ENCODE assay signal across 1 cellular context in the genomic region with DNA sequence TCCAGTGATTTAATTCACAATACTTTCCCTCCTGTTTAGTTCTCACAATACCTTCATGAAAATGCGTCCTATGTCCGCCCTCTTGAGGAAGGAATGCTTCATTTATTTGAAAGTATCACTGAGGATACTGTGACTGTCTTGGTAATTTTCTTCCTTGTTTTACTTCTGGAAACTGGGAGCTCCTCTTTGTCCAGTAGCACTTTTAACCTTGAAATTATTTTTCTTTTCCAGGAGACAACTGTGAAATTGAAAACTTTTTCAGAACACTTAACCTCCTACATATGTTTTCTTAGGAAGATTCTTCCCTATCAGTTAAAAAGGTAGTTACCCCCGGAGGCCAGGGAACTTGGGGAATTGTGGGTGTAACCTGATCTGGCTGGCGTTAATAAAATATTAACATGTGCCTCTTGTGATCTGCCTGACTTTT.
TF ChIP-seq lines count a peak whose summit lies in the region.

No MANE protein-coding gene starts in this region.

TF ChIP-seq in GM23338, 12 proteins besides CTCF, POLR2A, EP300 and RAD21:
- TF ChIP-seq CREB1 (CRISPR knock-in tag; IDR thresholded peaks at IDR 0.05; ENCODE audit: low read depth) (no peak), JUNB (IDR thresholded peaks at IDR 0.05; ENCODE audit: unreplicated experiment) (no peak), EZH2phosphoT487 (IDR thresholded peaks at IDR 0.05; ENCODE audit: unreplicated experiment) (no peak), EZH2 (IDR thresholded peaks at IDR 0.05; ENCODE audit: low read depth, unreplicated experiment) (no peak), NANOG (IDR thresholded peaks at IDR 0.05; ENCODE audit: borderline replicate concordance) (no peak), STAT1 (IDR thresholded peaks at IDR 0.05; ENCODE audit: unreplicated experiment) (no peak), POLR2AphosphoS5 (IDR thresholded peaks at IDR 0.05; ENCODE audit: low read depth) (no peak), ZNF114 (CRISPR knock-in tag; IDR thresholded peaks at IDR 0.05) (no peak), ZNF331 (CRISPR knock-in tag; IDR thresholded peaks at IDR 0.05; ENCODE audit: low read depth) (no peak)
- TF ChIP-seq, protein P1, sequence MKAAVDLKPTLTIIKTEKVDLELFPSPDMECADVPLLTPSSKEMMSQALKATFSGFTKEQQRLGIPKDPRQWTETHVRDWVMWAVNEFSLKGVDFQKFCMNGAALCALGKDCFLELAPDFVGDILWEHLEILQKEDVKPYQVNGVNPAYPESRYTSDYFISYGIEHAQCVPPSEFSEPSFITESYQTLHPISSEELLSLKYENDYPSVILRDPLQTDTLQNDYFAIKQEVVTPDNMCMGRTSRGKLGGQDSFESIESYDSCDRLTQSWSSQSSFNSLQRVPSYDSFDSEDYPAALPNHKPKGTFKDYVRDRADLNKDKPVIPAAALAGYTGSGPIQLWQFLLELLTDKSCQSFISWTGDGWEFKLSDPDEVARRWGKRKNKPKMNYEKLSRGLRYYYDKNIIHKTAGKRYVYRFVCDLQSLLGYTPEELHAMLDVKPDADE (IDR thresholded peaks at IDR 0.05), result no peak
- TF ChIP-seq, protein P2, sequence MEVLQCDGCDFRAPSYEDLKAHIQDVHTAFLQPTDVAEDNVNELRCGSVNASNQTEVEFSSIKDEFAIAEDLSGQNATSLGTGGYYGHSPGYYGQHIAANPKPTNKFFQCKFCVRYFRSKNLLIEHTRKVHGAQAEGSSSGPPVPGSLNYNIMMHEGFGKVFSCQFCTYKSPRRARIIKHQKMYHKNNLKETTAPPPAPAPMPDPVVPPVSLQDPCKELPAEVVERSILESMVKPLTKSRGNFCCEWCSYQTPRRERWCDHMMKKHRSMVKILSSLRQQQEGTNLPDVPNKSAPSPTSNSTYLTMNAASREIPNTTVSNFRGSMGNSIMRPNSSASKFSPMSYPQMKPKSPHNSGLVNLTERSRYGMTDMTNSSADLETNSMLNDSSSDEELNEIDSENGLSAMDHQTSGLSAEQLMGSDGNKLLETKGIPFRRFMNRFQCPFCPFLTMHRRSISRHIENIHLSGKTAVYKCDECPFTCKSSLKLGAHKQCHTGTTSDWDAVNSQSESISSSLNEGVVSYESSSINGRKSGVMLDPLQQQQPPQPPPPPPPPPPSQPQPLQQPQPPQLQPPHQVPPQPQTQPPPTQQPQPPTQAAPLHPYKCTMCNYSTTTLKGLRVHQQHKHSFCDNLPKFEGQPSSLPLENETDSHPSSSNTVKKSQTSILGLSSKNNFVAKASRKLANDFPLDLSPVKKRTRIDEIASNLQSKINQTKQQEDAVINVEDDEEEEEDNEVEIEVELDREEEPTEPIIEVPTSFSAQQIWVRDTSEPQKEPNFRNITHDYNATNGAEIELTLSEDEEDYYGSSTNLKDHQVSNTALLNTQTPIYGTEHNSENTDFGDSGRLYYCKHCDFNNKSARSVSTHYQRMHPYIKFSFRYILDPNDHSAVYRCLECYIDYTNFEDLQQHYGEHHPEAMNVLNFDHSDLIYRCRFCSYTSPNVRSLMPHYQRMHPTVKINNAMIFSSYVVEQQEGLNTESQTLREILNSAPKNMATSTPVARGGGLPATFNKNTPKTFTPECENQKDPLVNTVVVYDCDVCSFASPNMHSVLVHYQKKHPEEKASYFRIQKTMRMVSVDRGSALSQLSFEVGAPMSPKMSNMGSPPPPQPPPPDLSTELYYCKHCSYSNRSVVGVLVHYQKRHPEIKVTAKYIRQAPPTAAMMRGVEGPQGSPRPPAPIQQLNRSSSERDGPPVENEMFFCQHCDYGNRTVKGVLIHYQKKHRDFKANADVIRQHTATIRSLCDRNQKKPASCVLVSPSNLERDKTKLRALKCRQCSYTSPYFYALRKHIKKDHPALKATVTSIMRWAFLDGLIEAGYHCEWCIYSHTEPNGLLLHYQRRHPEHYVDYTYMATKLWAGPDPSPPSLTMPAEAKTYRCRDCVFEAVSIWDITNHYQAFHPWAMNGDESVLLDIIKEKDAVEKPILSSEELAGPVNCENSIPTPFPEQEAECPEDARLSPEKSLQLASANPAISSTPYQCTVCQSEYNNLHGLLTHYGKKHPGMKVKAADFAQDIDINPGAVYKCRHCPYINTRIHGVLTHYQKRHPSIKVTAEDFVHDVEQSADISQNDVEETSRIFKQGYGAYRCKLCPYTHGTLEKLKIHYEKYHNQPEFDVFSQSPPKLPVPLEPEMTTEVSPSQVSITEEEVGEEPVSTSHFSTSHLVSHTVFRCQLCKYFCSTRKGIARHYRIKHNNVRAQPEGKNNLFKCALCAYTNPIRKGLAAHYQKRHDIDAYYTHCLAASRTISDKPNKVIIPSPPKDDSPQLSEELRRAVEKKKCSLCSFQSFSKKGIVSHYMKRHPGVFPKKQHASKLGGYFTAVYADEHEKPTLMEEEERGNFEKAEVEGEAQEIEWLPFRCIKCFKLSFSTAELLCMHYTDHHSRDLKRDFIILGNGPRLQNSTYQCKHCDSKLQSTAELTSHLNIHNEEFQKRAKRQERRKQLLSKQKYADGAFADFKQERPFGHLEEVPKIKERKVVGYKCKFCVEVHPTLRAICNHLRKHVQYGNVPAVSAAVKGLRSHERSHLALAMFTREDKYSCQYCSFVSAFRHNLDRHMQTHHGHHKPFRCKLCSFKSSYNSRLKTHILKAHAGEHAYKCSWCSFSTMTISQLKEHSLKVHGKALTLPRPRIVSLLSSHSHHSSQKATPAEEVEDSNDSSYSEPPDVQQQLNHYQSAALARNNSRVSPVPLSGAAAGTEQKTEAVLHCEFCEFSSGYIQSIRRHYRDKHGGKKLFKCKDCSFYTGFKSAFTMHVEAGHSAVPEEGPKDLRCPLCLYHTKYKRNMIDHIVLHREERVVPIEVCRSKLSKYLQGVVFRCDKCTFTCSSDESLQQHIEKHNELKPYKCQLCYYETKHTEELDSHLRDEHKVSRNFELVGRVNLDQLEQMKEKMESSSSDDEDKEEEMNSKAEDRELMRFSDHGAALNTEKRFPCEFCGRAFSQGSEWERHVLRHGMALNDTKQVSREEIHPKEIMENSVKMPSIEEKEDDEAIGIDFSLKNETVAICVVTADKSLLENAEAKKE (CRISPR knock-in tag; IDR thresholded peaks at IDR 0.05), result no peak
- TF ChIP-seq, protein P3, sequence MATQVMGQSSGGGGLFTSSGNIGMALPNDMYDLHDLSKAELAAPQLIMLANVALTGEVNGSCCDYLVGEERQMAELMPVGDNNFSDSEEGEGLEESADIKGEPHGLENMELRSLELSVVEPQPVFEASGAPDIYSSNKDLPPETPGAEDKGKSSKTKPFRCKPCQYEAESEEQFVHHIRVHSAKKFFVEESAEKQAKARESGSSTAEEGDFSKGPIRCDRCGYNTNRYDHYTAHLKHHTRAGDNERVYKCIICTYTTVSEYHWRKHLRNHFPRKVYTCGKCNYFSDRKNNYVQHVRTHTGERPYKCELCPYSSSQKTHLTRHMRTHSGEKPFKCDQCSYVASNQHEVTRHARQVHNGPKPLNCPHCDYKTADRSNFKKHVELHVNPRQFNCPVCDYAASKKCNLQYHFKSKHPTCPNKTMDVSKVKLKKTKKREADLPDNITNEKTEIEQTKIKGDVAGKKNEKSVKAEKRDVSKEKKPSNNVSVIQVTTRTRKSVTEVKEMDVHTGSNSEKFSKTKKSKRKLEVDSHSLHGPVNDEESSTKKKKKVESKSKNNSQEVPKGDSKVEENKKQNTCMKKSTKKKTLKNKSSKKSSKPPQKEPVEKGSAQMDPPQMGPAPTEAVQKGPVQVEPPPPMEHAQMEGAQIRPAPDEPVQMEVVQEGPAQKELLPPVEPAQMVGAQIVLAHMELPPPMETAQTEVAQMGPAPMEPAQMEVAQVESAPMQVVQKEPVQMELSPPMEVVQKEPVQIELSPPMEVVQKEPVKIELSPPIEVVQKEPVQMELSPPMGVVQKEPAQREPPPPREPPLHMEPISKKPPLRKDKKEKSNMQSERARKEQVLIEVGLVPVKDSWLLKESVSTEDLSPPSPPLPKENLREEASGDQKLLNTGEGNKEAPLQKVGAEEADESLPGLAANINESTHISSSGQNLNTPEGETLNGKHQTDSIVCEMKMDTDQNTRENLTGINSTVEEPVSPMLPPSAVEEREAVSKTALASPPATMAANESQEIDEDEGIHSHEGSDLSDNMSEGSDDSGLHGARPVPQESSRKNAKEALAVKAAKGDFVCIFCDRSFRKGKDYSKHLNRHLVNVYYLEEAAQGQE (IDR thresholded peaks at IDR 0.05; ENCODE audit: unreplicated experiment), result no peak
